ENCODE assay signal across 8 cellular contexts in genomic region chr10:122112021-122112616, GRCh38.
DNase-seq lines count a peak whose midpoint lies in the region; ATAC-seq, FAIRE-seq and TF ChIP-seq lines count a peak whose summit lies in the region.

No MANE protein-coding gene starts in this region.

- intact Hi-C loops in cardiac septum (cut with DNase I) = loop anchor here (1.0 to 10.0 kb wide), 3 partner anchors 58 to 187 kb away; partner anchors contain the start of genes ATE1 and NSMCE4A

- WGBS in mesenchymal stem cell = 4% methylated on average over 12 of the region's 12 CpGs

- H3K36me3 Mint-ChIP-seq in immature natural killer cell = no peaks in the 10 kb centered on the region

- H3K4me3 ChIP-seq in right atrium auricular region (peak overlapping the region; percentile 70 to 73), bronchial epithelial cell (ENCODE audit: low read depth, low read length) (peak overlapping the region; percentile 85), mesenchymal stem cell (ENCODE audit: insufficient read depth in 1 of 2, low read depth in 1 of 2, low read length in 2 of 2) (peak overlapping the region; percentile 81 to 85)

- H3K9me3 ChIP-seq in right atrium auricular region (no peaks in the 10 kb centered on the region), mesenchymal stem cell (ENCODE audit: control insufficient read depth, low read length) (no peaks in the 10 kb centered on the region)

- H3K9ac ChIP-seq in mesenchymal stem cell (ENCODE audit: low read length) = peak overlapping the region; percentile 95

- no peaks in the 10 kb centered on the region for H3K4me1 Mint-ChIP-seq in immature natural killer cell

- H3K27ac ChIP-seq in right atrium auricular region (peak overlapping the region; percentile 99 to 100), mesenchymal stem cell (ENCODE audit: low read length, poor library complexity, severe bottlenecking) (peak overlapping the region; percentile 66)

- peak overlapping the region; percentile 4 to 51 for H3K4ac ChIP-seq in mesenchymal stem cell (ENCODE audit: low read depth in 1 of 2, low read length in 2 of 2)

- no peaks in the 10 kb centered on the region for H3K36me3 ChIP-seq in right atrium auricular region
- H3K36me3 ChIP-seq in bronchial epithelial cell (ENCODE audit: control insufficient read depth, insufficient read depth, low read length) = no peaks in the 10 kb centered on the region
- no peaks in the 10 kb centered on the region for H3K36me3 ChIP-seq in mesenchymal stem cell (ENCODE audit: control insufficient read depth in 1 of 2, insufficient read depth in 2 of 2, low read depth in 1 of 2, low read length in 2 of 2)

- DNase-seq in right atrium auricular region (ENCODE audit: low spot score) (no peak), cardiac septum (ENCODE audit: low spot score) (no peak), bronchial epithelial cell (ENCODE audit: low read depth) (peak; percentile 48), mesenchymal stem cell (peak; percentile 90), immature natural killer cell (no peak), hypothalamus (lab: John Stamatoyannopoulos, UW) (no peak)
- no peak for DNase-seq in stimulated activated CD4-positive, alpha-beta T cell treated with anti-CD3 and anti-CD28 coated beads, Interleukin-4, amount 100 ng/mL, for 1 hour

- H3K79me1 ChIP-seq in mesenchymal stem cell (replicated peaks; ENCODE audit: low read length, poor library complexity, severe bottlenecking) = no peaks in the 10 kb centered on the region

- no peak overlapping the region for H2BK15ac ChIP-seq in mesenchymal stem cell (ENCODE audit: low read depth, poor library complexity, severe bottlenecking)

- no peak overlapping the region for H3K27ac Mint-ChIP-seq in immature natural killer cell

- no peak for FAIRE-seq in bronchial epithelial cell (lab: Jason Lieb, UNC)

- H3K18ac ChIP-seq in mesenchymal stem cell (ENCODE audit: low read depth in 1 of 2, low read length in 2 of 2) = peak overlapping the region; percentile 58 to 95

- H3K27me3 Mint-ChIP-seq in immature natural killer cell (ENCODE audit: low read depth in 3 of 3) = peaks cover 0 to 17% (median 9%) of the 10 kb centered on the region in 3 donors

- no peaks in the 10 kb centered on the region for H3K9me3 Mint-ChIP-seq in immature natural killer cell

- peak overlapping the region; percentile 65 for H4K91ac ChIP-seq in mesenchymal stem cell (ENCODE audit: low read length)

- H3K23ac ChIP-seq in mesenchymal stem cell (ENCODE audit: low read length in 2 of 2) = no peak overlapping the region

- H3K4me1 ChIP-seq in right atrium auricular region (peaks cover 0 to 43% of the 10 kb centered on the region in 2 donors), mesenchymal stem cell (ENCODE audit: control insufficient read depth, insufficient read depth, low read depth, low read length) (peaks cover 11% of the 10 kb centered on the region)

- H3K4me2 ChIP-seq in mesenchymal stem cell (ENCODE audit: low read length, poor library complexity, severe bottlenecking) = peak overlapping the region; percentile 89

- H3K14ac ChIP-seq in mesenchymal stem cell (ENCODE audit: low read length in 2 of 2) = no peak overlapping the region

- peak overlapping the region; percentile 50 for H2BK120ac ChIP-seq in mesenchymal stem cell (ENCODE audit: low read depth, low read length)

- H2BK12ac ChIP-seq in mesenchymal stem cell (ENCODE audit: low read length in 2 of 2) = peak overlapping the region; percentile 7 to 38

- H4K8ac ChIP-seq in mesenchymal stem cell (ENCODE audit: low read length) = peak overlapping the region; percentile 84

- TF ChIP-seq CTCF in right atrium auricular region (IDR thresholded peaks at IDR 0.05) (no peak), bronchial epithelial cell (IDR thresholded peaks at IDR 0.05; ENCODE audit: insufficient read depth, low read length, severe bottlenecking) (no peak)

- no peak overlapping the region for H2BK5ac ChIP-seq in mesenchymal stem cell (ENCODE audit: low read depth, low read length, poor library complexity, severe bottlenecking)

- no peak overlapping the region for H2AK5ac ChIP-seq in mesenchymal stem cell (ENCODE audit: low read length, severe bottlenecking)

- no peak overlapping the region for H2AFZ ChIP-seq in mesenchymal stem cell (ENCODE audit: low read depth, low read length)

- no peaks in the 10 kb centered on the region for H3K27me3 ChIP-seq in right atrium auricular region
- H3K27me3 ChIP-seq in bronchial epithelial cell (ENCODE audit: control insufficient read depth, insufficient read depth, low read length) = no peaks in the 10 kb centered on the region
- no peaks in the 10 kb centered on the region for H3K27me3 ChIP-seq in mesenchymal stem cell (ENCODE audit: control insufficient read depth in 1 of 2, insufficient read depth in 1 of 2, low read length in 2 of 2)

- ATAC-seq in HG02642 (IDR thresholded peaks at IDR 0.05; ENCODE audit: poor library complexity, unreplicated experiment) = no peak

- no peak overlapping the region for H3K4me3 Mint-ChIP-seq in immature natural killer cell

Comparison
In these comparisons a context has a peak if more than half of its experiments do, and no peak if none do; other contexts are left out.
1. DNase-seq: peak in bronchial epithelial cell (single experiment) and mesenchymal stem cell (single experiment); none in right atrium auricular region (single experiment), cardiac septum (single experiment), immature natural killer cell (0 of 3), stimulated activated CD4-positive, alpha-beta T cell treated with anti-CD3 and anti-CD28 coated beads, Interleukin-4, amount 100 ng/mL, for 1 hour (single experiment) and hypothalamus (0 of 51).
2. Peak in every context shown above with its lines, with median percentiles within 50 percentile points of each other: H3K4me3 ChIP-seq.